Comparison of ENCODE assay signal across 8 cellular contexts in the genomic region with DNA sequence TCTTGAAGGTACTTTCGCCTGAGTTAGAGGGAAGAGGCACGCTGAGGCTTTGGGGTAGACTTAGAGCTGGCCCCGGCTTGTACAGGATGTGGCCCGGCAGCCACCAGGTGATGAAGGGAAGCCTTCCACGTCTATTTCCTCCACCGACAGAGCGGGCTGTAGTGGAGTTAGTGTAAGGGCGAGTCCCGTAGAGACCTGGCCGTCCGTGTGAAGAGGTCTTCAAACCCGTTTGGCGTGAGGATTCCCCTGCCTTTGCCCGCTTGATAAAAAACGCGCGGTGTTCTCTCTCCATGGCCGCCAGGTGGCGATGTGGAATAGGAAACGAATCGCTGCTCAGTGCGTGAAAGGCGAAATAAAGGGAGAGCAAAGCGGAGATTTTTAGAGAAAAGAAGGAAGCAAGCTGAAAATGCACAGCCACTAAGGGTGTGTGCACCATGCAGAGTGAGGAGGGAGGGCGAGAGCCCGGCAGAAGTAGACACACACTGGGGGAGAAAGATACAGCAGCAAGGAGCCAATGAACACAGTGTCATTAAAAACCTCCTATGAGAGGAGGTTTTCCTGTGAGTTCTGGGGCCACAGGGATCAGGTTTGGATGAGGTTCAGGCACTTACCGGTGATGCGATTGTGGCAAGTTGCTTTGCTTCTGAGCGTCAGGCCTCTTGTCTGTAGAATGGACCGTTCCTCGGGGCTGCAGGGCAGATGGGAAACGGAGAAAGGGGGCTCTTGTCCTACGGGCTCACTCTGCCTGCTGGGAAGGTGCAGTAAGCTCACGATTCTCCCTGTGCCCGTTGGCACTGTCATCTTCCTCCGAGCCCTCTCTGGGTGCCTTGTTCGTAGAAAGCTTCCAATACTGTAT. TPM values are rescaled to one million over a fixed set of nuclear protein-coding genes. Genes with fewer than 3 reads are reported as not detected.
DNase-seq lines count a peak whose midpoint lies in the region; ATAC-seq and TF ChIP-seq lines count a peak whose summit lies in the region.

No MANE protein-coding gene starts in this region.

- no peaks in the 10 kb centered on the region; the same call in 1 of the 2 replicates for H3K27me3 ChIP-seq in Caco-2 (replicated peaks; ENCODE audit: control insufficient read depth, insufficient read depth, low read length)
- H3K27me3 ChIP-seq in Karpas-422 (ENCODE audit: low read length): no peaks in the 10 kb centered on the region
- H3K27me3 ChIP-seq in foreskin keratinocyte: peaks cover 3% of the 10 kb centered on the region
- peaks cover 7% of the 10 kb centered on the region for H3K27me3 ChIP-seq in osteoblast (ENCODE audit: insufficient read depth, low read length)
- no peaks in the 10 kb centered on the region for H3K27me3 ChIP-seq in testis

- peak overlapping the region; percentile 44 for H3K27ac Mint-ChIP-seq in Caco-2 (ENCODE audit: unreplicated experiment)
- no peak overlapping the region for H3K27ac Mint-ChIP-seq in activated T-helper 2 cell treated with anti-CD3 and anti-CD28 coated beads, Interferon-gamma antibody, Interleukin-2, Interleukin-4, amounts not matched to agents 10 μg/mL and 5 μg/mL and 100 μg/mL, durations not matched to agents 14 hours and 24 hours and 36 hours

- POLR2A ChIA-PET in Caco-2 (lab: Charles Lee) (interaction anchor here (1.4 to 1.5 kb wide), 3 partner anchors 34 to 38 kb away, joined by 6 to 9 read pairs (median 8); partner anchors contain the start of gene STC2), RWPE1 (lab: Yijun Ruan, JAX; ENCODE audit: low non-redundant PET) (no interaction called here)

- H3K9ac ChIP-seq in Karpas-422 (ENCODE audit: low read length): no peak overlapping the region

- no peaks in the 10 kb centered on the region for H3K36me3 ChIP-seq in Caco-2 (ENCODE audit: control insufficient read depth, insufficient read depth, low read length)
- no peaks in the 10 kb centered on the region for H3K36me3 ChIP-seq in Karpas-422 (ENCODE audit: insufficient read depth, low read length)
- H3K36me3 ChIP-seq in osteoblast (ENCODE audit: insufficient read depth, low read length): no peaks in the 10 kb centered on the region
- no peaks in the 10 kb centered on the region for H3K36me3 ChIP-seq in testis (ENCODE audit: low read depth, missing control alignments)

- no peak overlapping the region for H3K4me3 ChIP-seq in Caco-2 (ENCODE audit: low read depth, low read length)
- H3K4me3 ChIP-seq in Karpas-422 (ENCODE audit: low read length): no peak overlapping the region
- peak overlapping the region; percentile 57 for H3K4me3 ChIP-seq in osteoblast (ENCODE audit: insufficient read depth, low read length)
- H3K4me3 ChIP-seq in testis: peak overlapping the region in 1 of 2 donors; percentile 30

- H3K4me2 ChIP-seq in Karpas-422 (ENCODE audit: low read depth, low read length, poor library complexity, severe bottlenecking): no peak overlapping the region
- peak overlapping the region; percentile 80 for H3K4me2 ChIP-seq in osteoblast (ENCODE audit: insufficient read depth, low read length)

- H3K27ac ChIP-seq in Karpas-422 (ENCODE audit: low read length): no peak overlapping the region
- no peak overlapping the region for H3K27ac ChIP-seq in RWPE1
- no peak overlapping the region for H3K27ac ChIP-seq in foreskin keratinocyte
- H3K27ac ChIP-seq in osteoblast (ENCODE audit: low read depth, low read length): no peak overlapping the region
- H3K27ac ChIP-seq in testis: no peak overlapping the region

- H3K79me2 ChIP-seq in Karpas-422 (ENCODE audit: low read length) (no peaks in the 10 kb centered on the region), osteoblast (ENCODE audit: insufficient read depth, low read length) (no peaks in the 10 kb centered on the region)

- H3K4me1 ChIP-seq in Caco-2 (peaks cover 35% of the 10 kb centered on the region), Karpas-422 (ENCODE audit: low read length) (peaks cover 2% of the 10 kb centered on the region; the same call in 1 of the 2 replicates), foreskin keratinocyte (peaks cover 4% of the 10 kb centered on the region), osteoblast (ENCODE audit: insufficient read depth, low read length) (peaks cover 28% of the 10 kb centered on the region), testis (peaks cover 9% of the 10 kb centered on the region)

- ATAC-seq in GM21526 (IDR thresholded peaks at IDR 0.05; ENCODE audit: low FRiP score, unreplicated experiment): peak; percentile 80
- peak; percentile 71 for ATAC-seq in foreskin keratinocyte

- no peak for TF ChIP-seq POLR2A in testis (IDR thresholded peaks at IDR 0.05)

- no peaks in the 10 kb centered on the region for H3K27me3 Mint-ChIP-seq in Caco-2 (ENCODE audit: insufficient read depth, unreplicated experiment)
- H3K27me3 Mint-ChIP-seq in activated T-helper 2 cell treated with anti-CD3 and anti-CD28 coated beads, Interferon-gamma antibody, Interleukin-2, Interleukin-4, amounts not matched to agents 10 μg/mL and 5 μg/mL and 100 μg/mL, durations not matched to agents 14 hours and 24 hours and 36 hours (ENCODE audit: low read depth): peaks cover 51% of the 10 kb centered on the region

- H3K9me3 Mint-ChIP-seq in Caco-2 (ENCODE audit: unreplicated experiment): no peaks in the 10 kb centered on the region
- no peaks in the 10 kb centered on the region for H3K9me3 Mint-ChIP-seq in activated T-helper 2 cell treated with anti-CD3 and anti-CD28 coated beads, Interferon-gamma antibody, Interleukin-2, Interleukin-4, amounts not matched to agents 10 μg/mL and 5 μg/mL and 100 μg/mL, durations not matched to agents 14 hours and 24 hours and 36 hours

- TF ChIP-seq CTCF in Caco-2 (IDR thresholded peaks at IDR 0.05; ENCODE audit: insufficient read depth in 1 of 2, low read depth in 1 of 2, low read length in 1 of 2, severe bottlenecking in 1 of 2, unreplicated experiment in 1 of 2) (peak; percentile 92 to 93), RWPE1 (conservative IDR thresholded peaks at IDR 0.05; ENCODE audit: low read depth) (peak; percentile 93), foreskin keratinocyte (conservative IDR thresholded peaks at IDR 0.05) (peak; percentile 92), osteoblast (IDR thresholded peaks at IDR 0.05; ENCODE audit: extremely low read depth, low read depth, low read length) (peak; percentile 89), testis (IDR thresholded peaks at IDR 0.05) (peak; percentile 89 to 93 (median 92))

- H4K20me1 ChIP-seq in Karpas-422 (ENCODE audit: insufficient read depth, low read depth, low read length) (no peaks in the 10 kb centered on the region), osteoblast (ENCODE audit: insufficient read depth, low read length) (no peaks in the 10 kb centered on the region)

- DNase-seq in Caco-2 (peak; percentile 82 to 88), Karpas-422 (peak; percentile 86), RWPE1 (ENCODE audit: low spot score) (peak; percentile 88), foreskin keratinocyte (peak; percentile 29 to 64), osteoblast (ENCODE audit: insufficient read length, low spot score, missing footprints) (peak; percentile 93), testis (peak; percentile 87)
- peak; percentile 57 for DNase-seq in activated T-helper 2 cell treated with anti-CD3 and anti-CD28 coated beads, Interferon-gamma antibody, Interleukin-2, Interleukin-4, amounts not matched to agents 10 μg/mL and 5 μg/mL and 100 μg/mL, durations not matched to agents 14 hours and 24 hours and 36 hours (ENCODE audit: low spot score)

- no TSS peak for BruUV-seq in Caco-2 (replicated peaks; lab: Mats Ljungman, UMichigan)

- H3K9me3 ChIP-seq in Caco-2 (no peaks in the 10 kb centered on the region), Karpas-422 (ENCODE audit: low read length) (no peaks in the 10 kb centered on the region), osteoblast (ENCODE audit: low read depth, low read length) (no peaks in the 10 kb centered on the region), testis (no peaks in the 10 kb centered on the region)

- no peaks in the 10 kb centered on the region for H3K36me3 Mint-ChIP-seq in Caco-2 (ENCODE audit: insufficient read depth, unreplicated experiment)
- H3K36me3 Mint-ChIP-seq in activated T-helper 2 cell treated with anti-CD3 and anti-CD28 coated beads, Interferon-gamma antibody, Interleukin-2, Interleukin-4, amounts not matched to agents 10 μg/mL and 5 μg/mL and 100 μg/mL, durations not matched to agents 14 hours and 24 hours and 36 hours (ENCODE audit: low read depth): no peaks in the 10 kb centered on the region

- CTCF ChIA-PET in Caco-2 (lab: Charles Lee) (interaction anchor here (0.6 to 4.1 kb wide), 7 partner anchors 17 to 322 kb away, joined by 3 to 120 read pairs (median 6); partner anchors contain the start of genes BOD1 and STC2), RWPE1 (lab: Yijun Ruan, JAX) (interaction anchor here (0.5 to 6.6 kb wide), 28 partner anchors 9 to 1338 kb away, joined by 3 to 69 read pairs (median 4); partner anchors contain the start of genes BOD1 and STC2)

- no peaks in the 10 kb centered on the region for H3K9me2 ChIP-seq in Karpas-422 (replicated peaks; ENCODE audit: insufficient read depth, low read length)

- H2AFZ ChIP-seq in Karpas-422 (ENCODE audit: low read length) (peak overlapping the region; percentile 61; the same call in 1 of the 2 replicates), osteoblast (ENCODE audit: low read length) (peak overlapping the region; percentile 92)

- intact Hi-C loops in Caco-2 (cut with micrococcal nuclease; ENCODE audit: unreplicated experiment): loop anchor here (1.0 to 5.0 kb wide), 5 partner anchors 20 to 691 kb away; no protein-coding TSS in a partner anchor
- intact Hi-C loops in activated T-helper 2 cell treated with anti-CD3 and anti-CD28 coated beads, Interferon-gamma antibody, Interleukin-2, Interleukin-4, amounts not matched to agents 10 μg/mL and 5 μg/mL and 100 μg/mL, durations not matched to agents 14 hours and 24 hours and 36 hours (cut with micrococcal nuclease): loop anchor here (1.0 to 2.0 kb wide), 2 partner anchors 38 to 279 kb away; no protein-coding TSS in a partner anchor
- intact Hi-C loops in testis (cut with DNase I; ENCODE audit: low total_unique reads): loop anchor here (10.0 kb wide), 2 partner anchors 201 to 281 kb away; no protein-coding TSS in a partner anchor

- WGBS in testis, 2 donors: 9 to 14% methylated on average over 33 to 37 of the region's 37 CpGs

- peaks cover 20% of the 10 kb centered on the region for H3K4me1 Mint-ChIP-seq in Caco-2 (ENCODE audit: low read depth, unreplicated experiment)
- H3K4me1 Mint-ChIP-seq in activated T-helper 2 cell treated with anti-CD3 and anti-CD28 coated beads, Interferon-gamma antibody, Interleukin-2, Interleukin-4, amounts not matched to agents 10 μg/mL and 5 μg/mL and 100 μg/mL, durations not matched to agents 14 hours and 24 hours and 36 hours (ENCODE audit: low read depth): peaks cover 12% of the 10 kb centered on the region

- peak overlapping the region; percentile 62 for H3K4me3 Mint-ChIP-seq in Caco-2 (ENCODE audit: unreplicated experiment)
- H3K4me3 Mint-ChIP-seq in activated T-helper 2 cell treated with anti-CD3 and anti-CD28 coated beads, Interferon-gamma antibody, Interleukin-2, Interleukin-4, amounts not matched to agents 10 μg/mL and 5 μg/mL and 100 μg/mL, durations not matched to agents 14 hours and 24 hours and 36 hours (ENCODE audit: low read depth): peak overlapping the region; percentile 3

RNA-seq across cellular contexts. Expression of gene STC2, which starts 34.2 kb away (rescaled TPM):
- total RNA-seq in Caco-2 (2022) (190 and 224 TPM in 2 replicates), foreskin keratinocyte (10.2 and 25.1 TPM in 2 replicates), osteoblast (431 and 558 TPM in 2 replicates), testis (1 to 10 TPM in 1 of 2 donors, under 1 TPM in 1; 0.87 to 2.0 TPM)
- total RNA-seq in Karpas-422 (2014; rRNA removed; shearing (Covaris generic); ENCODE audit: low replicate concordance): not detected in 2 replicates
- 21.4 and 22.8 TPM in 2 replicates for total RNA-seq in activated T-helper 2 cell treated with anti-CD3 and anti-CD28 coated beads, Interferon-gamma antibody, Interleukin-2, Interleukin-4, amounts not matched to agents 10 μg/mL and 5 μg/mL and 100 μg/mL, durations not matched to agents 14 hours and 24 hours and 36 hours
- polyA plus RNA-seq in foreskin keratinocyte (8.6 and 17.8 TPM in 2 replicates), testis (ENCODE audit: insufficient read depth, low read depth, low replicate concordance) (2.0 TPM)

RNA-seq across cellular contexts. Expression of gene NKX2-5, which starts 59.0 kb away (rescaled TPM):
- total RNA-seq in Caco-2 (2022): not detected in 2 replicates
- not detected in 2 replicates for total RNA-seq in Karpas-422 (2014; rRNA removed; shearing (Covaris generic); ENCODE audit: low replicate concordance)
- total RNA-seq in activated T-helper 2 cell treated with anti-CD3 and anti-CD28 coated beads, Interferon-gamma antibody, Interleukin-2, Interleukin-4, amounts not matched to agents 10 μg/mL and 5 μg/mL and 100 μg/mL, durations not matched to agents 14 hours and 24 hours and 36 hours: not detected in 2 replicates
- total RNA-seq in foreskin keratinocyte: not detected in 2 replicates
- polyA plus RNA-seq in foreskin keratinocyte: not detected in 2 replicates
- under 0.01 TPM in 1 of 2 replicates, not detected in the other for total RNA-seq in osteoblast
- 1 to 10 TPM in 1 of 2 donors, under 1 TPM in 1; 0.94 to 1.2 TPM for total RNA-seq in testis
- not detected for polyA plus RNA-seq in testis (ENCODE audit: insufficient read depth, low read depth, low replicate concordance)
